In genomic region chr1:17370618-17371017, GRCh38 we compare ENCODE assay signal across 11 cellular contexts. TPM values are rescaled to one million over a fixed set of nuclear protein-coding genes. Genes with fewer than 3 reads are reported as not detected.
DNase-seq lines count a peak whose midpoint lies in the region; ATAC-seq, FAIRE-seq and TF ChIP-seq lines count a peak whose summit lies in the region.
"Had no signal": no experiment of that assay in that cellular context is flagged by ENCODE, and none has a peak within 500 bp of the region (broad histone marks: within the 10 kb centered on the region; RNA-seq: fewer than 3 reads in every experiment).

No MANE protein-coding gene starts in this region.

- TF ChIP-seq CTCF in BE2C (IDR thresholded peaks at IDR 0.05; ENCODE audit: low read depth, low read length) (peak; percentile 17), fibroblast of the aortic adventitia (IDR thresholded peaks at IDR 0.05; ENCODE audit: insufficient read depth, low read length) (peak; percentile 11), tibial artery (IDR thresholded peaks at IDR 0.05) (no peak)

- ATAC-seq in GM18867 (IDR thresholded peaks at IDR 0.05; ENCODE audit: unreplicated experiment) (no peak), GM18907 (IDR thresholded peaks at IDR 0.05; ENCODE audit: unreplicated experiment) (no peak)
- no peak for ATAC-seq in stimulated activated memory B cell treated with anti-CD40 and anti-IgM and Interleukin-4, amounts not matched to agents 10 μg/mL and 1 μg/mL and 100 μg/mL, for 72 hours
- ATAC-seq: activated CD8-positive, alpha-beta memory T cell treated with anti-CD3 and anti-CD28 coated beads, Interleukin-2, amount 10 ng/mL, durations not matched to agents 7 days and 5 days had no signal

- no peaks in the 10 kb centered on the region for H3K36me3 Mint-ChIP-seq in stimulated activated memory B cell treated with anti-CD40 and anti-IgM and Interleukin-4, amounts not matched to agents 10 μg/mL and 1 μg/mL and 100 μg/mL, for 72 hours
- H3K36me3 Mint-ChIP-seq: activated CD8-positive, alpha-beta memory T cell treated with anti-CD3 and anti-CD28 coated beads, Interleukin-2, amount 10 ng/mL, durations not matched to agents 7 days and 5 days had no signal

- no peak overlapping the region for H3K4me3 ChIP-seq in BE2C (ENCODE audit: low read depth, low read length)
- no peak overlapping the region for H3K4me3 ChIP-seq in H7 (ENCODE audit: insufficient read depth, low read depth, low read length)
- H3K4me3 ChIP-seq in fibroblast of the aortic adventitia (ENCODE audit: low read depth, low read length), result no peak overlapping the region
- no peak overlapping the region for H3K4me3 ChIP-seq in tibial artery
- H3K4me3 ChIP-seq: SJCRH30 had no signal

- FAIRE-seq in RCC 7860 (lab: Jason Lieb, UNC), result no peak

- peaks cover 21% of the 10 kb centered on the region for H3K27me3 Mint-ChIP-seq in stimulated activated memory B cell treated with anti-CD40 and anti-IgM and Interleukin-4, amounts not matched to agents 10 μg/mL and 1 μg/mL and 100 μg/mL, for 72 hours

- H3K27me3 ChIP-seq in BE2C (no peaks in the 10 kb centered on the region), H7 (ENCODE audit: control insufficient read depth, insufficient read depth, low read length) (no peaks in the 10 kb centered on the region), tibial artery (peaks cover 0 to 71% of the 10 kb centered on the region in 2 donors)

- DNase-seq in BE2C, result no peak
- DNase-seq in H7, result peak; percentile 86
- DNase-seq in RCC 7860 (ENCODE audit: low spot score), result peak; percentile 33
- no peak for DNase-seq in fibroblast of the aortic adventitia (ENCODE audit: low read depth)
- no peak for DNase-seq in tibial artery
- DNase-seq: activated CD8-positive, alpha-beta memory T cell treated with anti-CD3 and anti-CD28 coated beads, Interleukin-2, amount 10 ng/mL, durations not matched to agents 7 days and 5 days; IMR-90; SJCRH30 had no signal

- intact Hi-C loops in tibial artery (cut with DNase I; ENCODE audit: low total_unique reads), result no loop called here

- no peaks in the 10 kb centered on the region for H3K9me3 Mint-ChIP-seq in stimulated activated memory B cell treated with anti-CD40 and anti-IgM and Interleukin-4, amounts not matched to agents 10 μg/mL and 1 μg/mL and 100 μg/mL, for 72 hours

- H3K27ac Mint-ChIP-seq in stimulated activated memory B cell treated with anti-CD40 and anti-IgM and Interleukin-4, amounts not matched to agents 10 μg/mL and 1 μg/mL and 100 μg/mL, for 72 hours, result no peak overlapping the region
- H3K27ac Mint-ChIP-seq: activated CD8-positive, alpha-beta memory T cell treated with anti-CD3 and anti-CD28 coated beads, Interleukin-2, amount 10 ng/mL, durations not matched to agents 7 days and 5 days had no signal

- no peaks in the 10 kb centered on the region for H3K4me1 Mint-ChIP-seq in stimulated activated memory B cell treated with anti-CD40 and anti-IgM and Interleukin-4, amounts not matched to agents 10 μg/mL and 1 μg/mL and 100 μg/mL, for 72 hours
- H3K4me1 Mint-ChIP-seq: activated CD8-positive, alpha-beta memory T cell treated with anti-CD3 and anti-CD28 coated beads, Interleukin-2, amount 10 ng/mL, durations not matched to agents 7 days and 5 days had no signal

- no peak overlapping the region for H3K4me3 Mint-ChIP-seq in stimulated activated memory B cell treated with anti-CD40 and anti-IgM and Interleukin-4, amounts not matched to agents 10 μg/mL and 1 μg/mL and 100 μg/mL, for 72 hours
- H3K4me3 Mint-ChIP-seq: activated CD8-positive, alpha-beta memory T cell treated with anti-CD3 and anti-CD28 coated beads, Interleukin-2, amount 10 ng/mL, durations not matched to agents 7 days and 5 days had no signal

- H3K36me3 ChIP-seq in BE2C (no peaks in the 10 kb centered on the region), H7 (replicated peaks; ENCODE audit: control insufficient read depth, insufficient read depth, low read length) (no peaks in the 10 kb centered on the region), tibial artery (no peaks in the 10 kb centered on the region)
- H3K36me3 ChIP-seq: SJCRH30 had no signal

- H3K9me3 ChIP-seq in BE2C (no peaks in the 10 kb centered on the region), tibial artery (no peaks in the 10 kb centered on the region)
- H3K9me3 ChIP-seq: SJCRH30 had no signal

- no peak overlapping the region for H3K27ac ChIP-seq in tibial artery
- H3K27ac ChIP-seq: SJCRH30 had no signal

- H3K4me1 ChIP-seq in BE2C (no peaks in the 10 kb centered on the region), tibial artery (no peaks in the 10 kb centered on the region)

RNA-seq across cellular contexts. Expression of gene PADI6, which starts 1.4 kb away (rescaled TPM):
- polyA plus RNA-seq in BE2C (2012; ENCODE audit: insufficient read depth, insufficient read length, low read depth), result not detected
- not detected in 2 replicates for total RNA-seq in H7 (2014; rRNA removed; shearing (Covaris generic))
- not detected in 2 replicates for total RNA-seq in fibroblast of the aortic adventitia (ENCODE audit: low replicate concordance)
- total RNA-seq: activated CD8-positive, alpha-beta memory T cell treated with anti-CD3 and anti-CD28 coated beads, Interleukin-2, amount 10 ng/mL, durations not matched to agents 7 days and 5 days; IMR-90; SJCRH30 had no signal
- polyA plus RNA-seq: IMR-90 had no signal

Comparison
In these comparisons a context has a peak if more than half of its experiments do, and no peak if none do; other contexts are left out.
1. DNase-seq: peak in H7 (single experiment) and RCC 7860 (single experiment); none in BE2C (single experiment), fibroblast of the aortic adventitia (single experiment) and tibial artery (0 of 2).
2. CTCF ChIP-seq: peak in BE2C (single experiment) and fibroblast of the aortic adventitia (single experiment); none in tibial artery (0 of 2).